8 cellular contexts compared by ENCODE assay signal in genomic region chr13:33817843-33818661, GRCh38. TPM values are rescaled to one million over a fixed set of nuclear protein-coding genes. Genes with fewer than 3 reads are reported as not detected.
DNase-seq lines count a peak whose midpoint lies in the region; ATAC-seq and TF ChIP-seq lines count a peak whose summit lies in the region.

RFC3 (plus strand) TSS chr13:33818149; CDS start chr13:33818179, 30 bp downstream.

- TF ChIP-seq CTCF in GM06990 (IDR thresholded peaks at IDR 0.05; ENCODE audit: insufficient read depth, low read length, poor library complexity, severe bottlenecking) (peak; percentile 1), omental fat pad (IDR thresholded peaks at IDR 0.05) (no peak), thoracic aorta (IDR thresholded peaks at IDR 0.05) (no peak)

- H3K4me3 ChIP-seq in GM06990 (replicated peaks; ENCODE audit: low read depth, low read length): peak within 1 kb of the TSS; percentile 77
- peak within 1 kb of the TSS; percentile 95 for H3K4me3 ChIP-seq in thoracic aorta

- H3K36me3 ChIP-seq in GM06990 (ENCODE audit: control insufficient read depth, insufficient read depth, low read length) (no peaks in the 10 kb centered on the region), thoracic aorta (no peaks in the 10 kb centered on the region)

- H3K27ac Mint-ChIP-seq in activated naive CD4-positive, alpha-beta T cell treated with anti-CD3 and anti-CD28 coated beads, Interleukin-2, amount 50 U/mL, for 72 hours: peak within 1 kb of the TSS; percentile 98

- H3K27ac ChIP-seq in thoracic aorta: peak within 1 kb of the TSS; percentile 31 to 51

- ATAC-seq in HG02588 (IDR thresholded peaks at IDR 0.05; ENCODE audit: unreplicated experiment) (peak; percentile 93), omental fat pad (ENCODE audit: low FRiP score) (peak; percentile 85), thoracic aorta (ENCODE audit: insufficient number of reproducible peaks, low FRiP score, low read depth) (peak; percentile 93)
- ATAC-seq in activated naive CD4-positive, alpha-beta T cell treated with anti-CD3 and anti-CD28 coated beads, Interleukin-2, amount 50 U/mL, for 72 hours: peak; percentile 98 to 99

- DNase-seq in GM06990 (ENCODE audit: extremely low read depth, insufficient read length) (peak; percentile 93), NCI-H1092 treated with DMSO at 0.1 percent for 48 hours (lab: John Stamatoyannopoulos, UW) (peak; percentile 92), SKM-1 (lab: John Stamatoyannopoulos, UW; ENCODE audit: unreplicated experiment) (peak; percentile 96), glomerular endothelial cell (ENCODE audit: extremely low read depth, low read depth, low spot score) (peak; percentile 69), omental fat pad (ENCODE audit: low spot score) (peak; percentile 90), thoracic aorta (ENCODE audit: low spot score) (peak; percentile 83)
- peak; percentile 88 to 90 for DNase-seq in activated naive CD4-positive, alpha-beta T cell treated with anti-CD3 and anti-CD28 coated beads, Interleukin-2, amount 50 U/mL, for 72 hours (ENCODE audit: low spot score in 2 of 2)

- no peaks in the 10 kb centered on the region for H3K9me3 ChIP-seq in thoracic aorta

- peaks cover 0 to 9% of the 10 kb centered on the region in 2 donors for H3K4me1 ChIP-seq in thoracic aorta (ENCODE audit: control insufficient read depth in 1 of 2, low read depth in 2 of 2)

- H3K36me3 Mint-ChIP-seq in activated naive CD4-positive, alpha-beta T cell treated with anti-CD3 and anti-CD28 coated beads, Interleukin-2, amount 50 U/mL, for 72 hours: peaks cover 38 to 49% of the 10 kb centered on the region in 2 donors

- H3K9me3 Mint-ChIP-seq in activated naive CD4-positive, alpha-beta T cell treated with anti-CD3 and anti-CD28 coated beads, Interleukin-2, amount 50 U/mL, for 72 hours: no peaks in the 10 kb centered on the region

- no peaks in the 10 kb centered on the region for H3K27me3 ChIP-seq in GM06990 (replicated peaks; ENCODE audit: control insufficient read depth, insufficient read depth, low read length)
- H3K27me3 ChIP-seq in thoracic aorta (replicated peaks; ENCODE audit: insufficient read depth): no peaks in the 10 kb centered on the region

RNA-seq across cellular contexts. Expression of gene RFC3, which starts in this region (rescaled TPM):
- 10 to 100 TPM; 58.8 to 61.5 TPM for total RNA-seq in activated naive CD4-positive, alpha-beta T cell treated with anti-CD3 and anti-CD28 coated beads, Interleukin-2, amount 50 U/mL, for 72 hours
- 4.2 and 12.3 TPM in 2 replicates for total RNA-seq in glomerular endothelial cell
- total RNA-seq in omental fat pad: 10 to 100 TPM in 1 of 4 donors, 1 to 10 TPM in 3; 5.7 to 15.1 (median 7.9) TPM
- 1 to 10 TPM; 2.6 to 6.3 TPM for total RNA-seq in thoracic aorta

Comparison
In these comparisons a context has a peak if more than half of its experiments do, and no peak if none do; other contexts are left out.
1. Peak in every context shown above with its lines: DNase-seq, ATAC-seq, H3K4me3 ChIP-seq and H3K27ac ChIP-seq.